ENCODE assay signal across 21 cellular contexts in the genomic region with DNA sequence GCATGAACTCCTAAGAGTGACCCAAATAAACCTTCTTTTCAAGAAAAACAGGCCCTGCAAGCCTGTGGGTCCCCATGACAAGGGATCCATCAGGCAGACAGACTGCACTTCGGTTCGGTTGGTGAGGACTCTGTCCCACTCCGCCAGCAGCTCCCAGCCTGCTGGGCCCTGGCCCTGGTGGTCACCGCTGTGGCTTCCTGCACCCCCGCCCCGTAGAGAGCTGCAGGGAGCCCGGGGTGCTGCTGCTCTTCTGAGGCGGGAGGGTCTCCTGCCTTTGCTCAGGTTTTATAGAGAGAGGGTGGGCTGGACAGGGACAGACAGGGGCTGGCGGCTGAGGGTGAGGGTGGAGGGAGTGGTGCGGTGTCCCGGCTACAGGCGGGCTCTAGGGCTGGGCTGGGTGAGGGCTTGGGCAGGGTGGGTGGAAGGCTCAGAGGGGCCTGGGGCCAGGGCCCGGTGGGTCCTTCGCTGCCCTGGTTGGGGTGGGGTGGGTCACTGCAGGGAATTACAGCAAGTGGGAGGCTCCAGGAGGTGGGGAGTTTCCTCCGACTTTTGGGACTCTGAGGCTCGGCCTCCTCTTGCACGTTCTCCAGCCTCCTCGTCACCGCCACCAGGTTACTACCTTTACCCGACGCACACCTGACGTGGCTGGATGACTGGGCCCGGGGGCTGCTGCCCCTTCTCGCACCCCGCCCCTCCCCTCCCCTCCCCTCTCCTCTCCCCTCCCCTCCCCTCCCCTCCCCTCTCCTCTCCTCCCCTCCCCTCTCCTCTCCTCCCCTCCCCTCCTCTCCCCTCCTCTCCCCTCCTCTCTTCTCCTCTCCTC.
DNase-seq lines count a peak whose midpoint lies in the region; ATAC-seq and TF ChIP-seq lines count a peak whose summit lies in the region.
"Had no signal": no experiment of that assay in that cellular context is flagged by ENCODE, and none has a peak within 500 bp of the region (broad histone marks: within the 10 kb centered on the region; RNA-seq: fewer than 3 reads in every experiment).

No MANE protein-coding gene starts in this region.

- H3K27me3 ChIP-seq in PC-3 (ENCODE audit: low read length) = peaks cover 21% of the 10 kb centered on the region
- H3K27me3 ChIP-seq in hepatocyte = peaks cover 10% of the 10 kb centered on the region
- peaks cover 26% of the 10 kb centered on the region for H3K27me3 ChIP-seq in smooth muscle cell (ENCODE audit: low read depth)
- H3K27me3 ChIP-seq in sigmoid colon = peaks cover 37 to 78% (median 60%) of the 10 kb centered on the region in 3 donors
- H3K27me3 ChIP-seq: ovary had no signal

- H3K79me2 ChIP-seq in PC-3 (ENCODE audit: low read length) (no peaks in the 10 kb centered on the region), hepatocyte (no peaks in the 10 kb centered on the region), smooth muscle cell (ENCODE audit: low read depth) (no peaks in the 10 kb centered on the region)

- peak overlapping the region; percentile 82 for H3K4me2 ChIP-seq in PC-3 (ENCODE audit: low read length)
- H3K4me2 ChIP-seq in hepatocyte = peak overlapping the region; percentile 100
- peak overlapping the region; percentile 93 for H3K4me2 ChIP-seq in smooth muscle cell

- 74% methylated on average over 14 of the region's 25 CpGs for WGBS in hepatocyte (ENCODE audit: low lambda C conversion rate, missing lambda C conversion rate)
- 67% methylated on average over 19 of the region's 25 CpGs for WGBS in smooth muscle cell (ENCODE audit: low lambda C conversion rate)
- 74 to 75% methylated on average over 25 of the region's 25 CpGs for WGBS in sigmoid colon, 2 donors

- no peak for TF ChIP-seq CTCF in PC-3 (conservative IDR thresholded peaks at IDR 0.05; ENCODE audit: low read depth, low read length)
- no peak for TF ChIP-seq CTCF in hepatocyte (IDR thresholded peaks at IDR 0.05; ENCODE audit: poor library complexity)
- TF ChIP-seq CTCF in smooth muscle cell (IDR thresholded peaks at IDR 0.05; ENCODE audit: borderline replicate concordance, insufficient read depth, poor library complexity, severe bottlenecking) = no peak
- no peak for TF ChIP-seq CTCF in GM20000 (IDR thresholded peaks at IDR 0.05; ENCODE audit: extremely low read depth, missing control alignments)
- TF ChIP-seq CTCF in sigmoid colon (IDR thresholded peaks at IDR 0.05) = no peak

- no peak for TF ChIP-seq POLR2A in sigmoid colon (IDR thresholded peaks at IDR 0.05)

- ATAC-seq in PC-3 = no peak
- ATAC-seq: HCT116, left cardiac atrium had no signal

- BruUV-seq in PC-3 (replicated peaks; lab: Mats Ljungman, UMichigan) = no TSS peak

- H3K27ac ChIP-seq in PC-3 (ENCODE audit: low read length) = no peak overlapping the region
- H3K27ac ChIP-seq in hepatocyte = no peak overlapping the region
- no peak overlapping the region for H3K27ac ChIP-seq in smooth muscle cell (ENCODE audit: low read depth)
- H3K27ac ChIP-seq in sigmoid colon = no peak overlapping the region
- H3K27ac ChIP-seq: 22Rv1, ovary, tibial artery had no signal

- no peaks in the 10 kb centered on the region for H4K20me1 ChIP-seq in PC-3 (ENCODE audit: low read length)
- no peaks in the 10 kb centered on the region for H4K20me1 ChIP-seq in hepatocyte (ENCODE audit: insufficient read depth, poor library complexity, severe bottlenecking)
- H4K20me1 ChIP-seq in smooth muscle cell (ENCODE audit: low read depth) = no peaks in the 10 kb centered on the region

- DNase-seq in DMS53 (lab: John Stamatoyannopoulos, UW) (peak; percentile 37), DMS53 treated with DMSO at 0.1 percent for 48 hours (lab: John Stamatoyannopoulos, UW; ENCODE audit: unreplicated experiment) (no peak), PC-3 (no peak), hepatocyte (ENCODE audit: low spot score) (no peak), smooth muscle cell (lab: John Stamatoyannopoulos, UW; ENCODE audit: unreplicated experiment) (no peak), GM20000 (ENCODE audit: low spot score) (no peak), sigmoid colon (no peak), NCI-H226 (no peak)
- DNase-seq: activated CD4-positive, alpha-beta T cell treated with anti-CD3 and anti-CD28 coated beads for 4 hours; activated CD8-positive, alpha-beta memory T cell treated with anti-CD3 and anti-CD28 coated beads, Interleukin-2, amount 50 U/mL, for 4 hours; activated gamma-delta T cell treated with Interleukin-2 at 50 U/mL for 16 hours; anterior cingulate cortex; left cardiac atrium; NCI-H446; SHP77 treated with DMSO at 0.1 percent for 48 hours; small intestine; T1000; tibial artery had no signal

- H2AFZ ChIP-seq in PC-3 (ENCODE audit: low read length) (no peak overlapping the region), hepatocyte (no peak overlapping the region), smooth muscle cell (ENCODE audit: low read depth) (no peak overlapping the region)

- intact Hi-C loops in PC-3 (cut with micrococcal nuclease) (loop anchor here (5.0 kb wide), 1 partner anchor 58 kb away; no protein-coding TSS in a partner anchor), sigmoid colon (cut with DNase I) (no loop called here)

- H3K4me3 ChIP-seq in PC-3 (ENCODE audit: low read length) (no peak overlapping the region), hepatocyte (no peak overlapping the region), smooth muscle cell (peak overlapping the region; percentile 65), sigmoid colon (peak overlapping the region in 1 of 4 donors; percentile 29)
- H3K4me3 ChIP-seq: tibial artery had no signal

- H3F3A ChIP-seq in PC-3 (ENCODE audit: low read length, unreplicated experiment) (no peaks in the 10 kb centered on the region), smooth muscle cell (ENCODE audit: low read depth) (no peaks in the 10 kb centered on the region)

- TF ChIP-seq EP300 in sigmoid colon (IDR thresholded peaks at IDR 0.05) = no peak

- H3K9ac ChIP-seq in PC-3 (ENCODE audit: low read length) = no peak overlapping the region
- no peak overlapping the region for H3K9ac ChIP-seq in smooth muscle cell (ENCODE audit: low read depth)

- CTCF ChIA-PET in PC-3 (lab: Charles Lee) = no interaction called here

- H3K9me3 ChIP-seq in PC-3 (ENCODE audit: low read length) (no peaks in the 10 kb centered on the region), hepatocyte (ENCODE audit: low read depth) (no peaks in the 10 kb centered on the region), smooth muscle cell (replicated peaks; ENCODE audit: low read depth) (no peaks in the 10 kb centered on the region), sigmoid colon (no peaks in the 10 kb centered on the region)
- H3K9me3 ChIP-seq: ovary, tibial artery had no signal

- H3K4me1 ChIP-seq in PC-3 (ENCODE audit: insufficient read depth, low read length) (peaks cover 26% of the 10 kb centered on the region), hepatocyte (ENCODE audit: insufficient read depth) (peaks cover 48% of the 10 kb centered on the region), smooth muscle cell (ENCODE audit: low read depth) (peaks cover 12% of the 10 kb centered on the region), sigmoid colon (peaks cover 0 to 21% (median 15%) of the 10 kb centered on the region in 4 donors)

- H3K36me3 ChIP-seq in PC-3 (ENCODE audit: low read depth, low read length) (no peaks in the 10 kb centered on the region), hepatocyte (replicated peaks; ENCODE audit: insufficient read depth, low read depth) (no peaks in the 10 kb centered on the region), smooth muscle cell (ENCODE audit: low read depth) (no peaks in the 10 kb centered on the region), sigmoid colon (no peaks in the 10 kb centered on the region)
- H3K36me3 ChIP-seq: ovary, tibial artery had no signal

- H3K9me2 ChIP-seq in PC-3 (replicated peaks; ENCODE audit: low read length) (no peaks in the 10 kb centered on the region), hepatocyte (replicated peaks; ENCODE audit: insufficient read depth) (no peaks in the 10 kb centered on the region)

- POLR2A ChIA-PET in PC-3 (lab: Charles Lee; ENCODE audit: unreplicated experiment) = no interaction called here
